ENCODE assay signal across 10 cellular contexts in the genomic region with DNA sequence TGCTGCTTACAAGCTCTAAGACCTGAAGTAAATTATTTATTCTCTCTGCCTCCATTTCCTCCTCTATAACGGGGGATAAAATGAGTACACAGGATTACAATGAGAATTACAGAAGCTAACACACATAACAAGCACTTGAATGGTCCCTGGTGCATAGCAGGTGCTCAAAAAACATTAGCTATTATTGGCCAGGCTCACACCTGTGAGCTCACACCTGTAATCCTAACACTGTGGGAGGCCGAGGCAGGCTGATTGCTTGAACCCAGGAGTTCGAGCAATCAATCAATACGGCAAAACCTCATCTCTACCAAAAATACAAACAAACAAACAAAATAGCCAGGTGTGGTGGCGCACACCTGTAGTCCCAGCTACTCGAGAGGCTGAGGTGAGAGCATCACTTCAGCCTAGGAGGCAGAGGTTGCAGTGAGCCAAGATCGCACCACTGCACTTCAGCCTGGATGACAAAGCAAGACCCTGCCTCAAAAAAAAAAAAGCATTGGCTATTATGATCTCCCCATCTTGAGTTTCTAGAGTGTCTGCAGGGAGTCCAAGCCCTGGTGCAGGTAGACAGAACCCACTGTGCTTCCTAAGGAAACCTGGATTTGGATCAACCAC.
DNase-seq lines count a peak whose midpoint lies in the region; ATAC-seq and TF ChIP-seq lines count a peak whose summit lies in the region.
"Had no signal": no experiment of that assay in that cellular context is flagged by ENCODE, and none has a peak within 500 bp of the region (broad histone marks: within the 10 kb centered on the region; RNA-seq: fewer than 3 reads in every experiment).

No MANE protein-coding gene starts in this region.

- TF ChIP-seq CTCF in HL-60 (IDR thresholded peaks at IDR 0.05; ENCODE audit: insufficient read depth, low read length) (no peak), activated B cell treated with CpG ODN at 0.5 μM for 24 hours (IDR thresholded peaks at IDR 0.05) (no peak)

- peak overlapping the region; percentile 77 for H3K27ac ChIP-seq in HL-60 (replicated peaks)
- H3K27ac ChIP-seq: RWPE1 had no signal

- DNase-seq in T-helper 1 cell (no peak), HL-60 (ENCODE audit: low read depth in 1 of 2, low spot score in 1 of 2) (no peak), activated B cell treated with CpG ODN at 0.5 μM for 24 hours (no peak), COLO668 (lab: John Stamatoyannopoulos, UW; ENCODE audit: unreplicated experiment) (no peak)
- DNase-seq in naive thymus-derived CD8-positive, alpha-beta T cell = peak in 1 of 10 donors; percentile 53
- DNase-seq: sigmoid colon had no signal

- no peak overlapping the region for H3K4me3 ChIP-seq in HL-60 (replicated peaks; ENCODE audit: insufficient read depth, low read length)
- H3K4me3 ChIP-seq: sigmoid colon had no signal

- H3K4me3 Mint-ChIP-seq in T-helper 1 cell treated with Interleukin-12 subunit alpha and Interleukin-12 subunit beta and Interleukin-4 antibody, amounts not matched to agents 30 μg/mL and 1 μg/mL, for 36 hours = peak overlapping the region; percentile 77
- peak overlapping the region; percentile 75 for H3K4me3 Mint-ChIP-seq in activated B cell treated with CpG ODN at 0.5 μM for 24 hours
- peak overlapping the region; percentile 63 to 88 (median 82) for H3K4me3 Mint-ChIP-seq in naive thymus-derived CD8-positive, alpha-beta T cell

- H3K27me3 Mint-ChIP-seq in T-helper 1 cell treated with Interleukin-12 subunit alpha and Interleukin-12 subunit beta and Interleukin-4 antibody, amounts not matched to agents 30 μg/mL and 1 μg/mL, for 36 hours (ENCODE audit: low read depth) = no peaks in the 10 kb centered on the region
- H3K27me3 Mint-ChIP-seq in activated B cell treated with CpG ODN at 0.5 μM for 24 hours = no peaks in the 10 kb centered on the region
- no peaks in the 10 kb centered on the region for H3K27me3 Mint-ChIP-seq in naive thymus-derived CD8-positive, alpha-beta T cell

- CTCF ChIA-PET in activated B cell treated with CpG ODN at 0.5 μM for 24 hours (lab: Charles Lee) = interaction anchor here (1.2 kb wide), 1 partner anchor 102 kb away, joined by 5 read pairs; no protein-coding TSS in a partner anchor

- POLR2A ChIA-PET in activated B cell treated with CpG ODN at 0.5 μM for 24 hours (lab: Charles Lee) = interaction anchor here (0.6 to 2.1 kb wide), 12 partner anchors 8 to 147 kb away, joined by 3 to 8 read pairs (median 4); no protein-coding TSS in a partner anchor
- POLR2A ChIA-PET in naive thymus-derived CD8-positive, alpha-beta T cell (lab: Charles Lee) = interaction anchor here (0.6 to 6.6 kb wide), 12 partner anchors 8 to 67 kb away, joined by 4 to 46 read pairs (median 9); a partner anchor contains a TSS

- no peaks in the 10 kb centered on the region for H3K27me3 ChIP-seq in HL-60 (ENCODE audit: insufficient read depth, poor library complexity, severe bottlenecking)
- H3K27me3 ChIP-seq: sigmoid colon had no signal

- intact Hi-C loops in activated B cell treated with CpG ODN at 0.5 μM for 24 hours (cut with micrococcal nuclease) = loop anchor here (1.0 to 2.0 kb wide), 4 partner anchors 21 to 67 kb away; a partner anchor contains a TSS

- H3K27ac Mint-ChIP-seq in T-helper 1 cell treated with Interleukin-12 subunit alpha and Interleukin-12 subunit beta and Interleukin-4 antibody, amounts not matched to agents 30 μg/mL and 1 μg/mL, for 36 hours = peak overlapping the region; percentile 96
- H3K27ac Mint-ChIP-seq in activated B cell treated with CpG ODN at 0.5 μM for 24 hours = peak overlapping the region; percentile 95
- H3K27ac Mint-ChIP-seq in naive thymus-derived CD8-positive, alpha-beta T cell = peak overlapping the region; percentile 93 to 100 (median 96)

- H3K9me3 Mint-ChIP-seq in T-helper 1 cell treated with Interleukin-12 subunit alpha and Interleukin-12 subunit beta and Interleukin-4 antibody, amounts not matched to agents 30 μg/mL and 1 μg/mL, for 36 hours = peaks cover 8% of the 10 kb centered on the region
- peaks cover 9% of the 10 kb centered on the region for H3K9me3 Mint-ChIP-seq in activated B cell treated with CpG ODN at 0.5 μM for 24 hours
- peaks cover 0 to 9% (median 4%) of the 10 kb centered on the region in 9 donors for H3K9me3 Mint-ChIP-seq in naive thymus-derived CD8-positive, alpha-beta T cell

- H3K4me1 Mint-ChIP-seq in T-helper 1 cell treated with Interleukin-12 subunit alpha and Interleukin-12 subunit beta and Interleukin-4 antibody, amounts not matched to agents 30 μg/mL and 1 μg/mL, for 36 hours (ENCODE audit: low read depth) = peaks cover 68% of the 10 kb centered on the region
- peaks cover 90% of the 10 kb centered on the region for H3K4me1 Mint-ChIP-seq in activated B cell treated with CpG ODN at 0.5 μM for 24 hours
- peaks cover 41 to 97% (median 88%) of the 10 kb centered on the region in 4 donors for H3K4me1 Mint-ChIP-seq in naive thymus-derived CD8-positive, alpha-beta T cell

- peaks cover 53% of the 10 kb centered on the region for H3K36me3 Mint-ChIP-seq in T-helper 1 cell treated with Interleukin-12 subunit alpha and Interleukin-12 subunit beta and Interleukin-4 antibody, amounts not matched to agents 30 μg/mL and 1 μg/mL, for 36 hours (ENCODE audit: low read depth)
- peaks cover 27% of the 10 kb centered on the region for H3K36me3 Mint-ChIP-seq in activated B cell treated with CpG ODN at 0.5 μM for 24 hours (ENCODE audit: low read depth)
- peaks cover 8 to 25% (median 10%) of the 10 kb centered on the region in 3 donors for H3K36me3 Mint-ChIP-seq in naive thymus-derived CD8-positive, alpha-beta T cell

- ATAC-seq in activated B cell treated with CpG ODN at 0.5 μM for 24 hours (ENCODE audit: low read depth) (no peak), GM19452 (IDR thresholded peaks at IDR 0.05; ENCODE audit: unreplicated experiment) (no peak), HG02763 (IDR thresholded peaks at IDR 0.05; ENCODE audit: unreplicated experiment) (no peak)
- peak in 1 of 2 donors; percentile 6 for ATAC-seq in naive thymus-derived CD8-positive, alpha-beta T cell
